In the genomic region with DNA sequence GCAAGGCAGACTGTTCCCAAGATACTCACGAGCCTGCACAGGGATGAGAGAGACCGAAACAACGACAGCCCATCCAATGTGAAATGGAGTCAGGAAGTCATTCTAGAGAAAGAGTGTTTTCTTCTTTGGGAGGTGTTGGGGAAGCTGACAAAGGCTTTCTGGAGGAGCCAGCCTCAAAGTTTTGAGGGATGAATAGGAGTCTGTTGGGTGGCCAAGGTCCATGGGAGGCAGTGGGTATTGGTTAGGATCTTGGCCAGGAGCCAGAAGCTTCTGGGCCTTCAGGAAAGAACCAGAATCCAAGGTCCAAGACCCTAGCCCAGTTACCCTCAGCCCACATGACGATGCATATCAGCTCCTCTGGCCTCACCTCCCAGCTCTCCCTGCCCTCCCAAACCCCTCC, we compare ENCODE assay signal across 2 cellular contexts.
TF ChIP-seq lines count a peak whose summit lies in the region.

No MANE protein-coding gene starts in this region.

TF ChIP-seq in SK-N-SH, 30 proteins besides CTCF, POLR2A, EP300 and RAD21 (continued from another document):
- TF ChIP-seq, protein P1, sequence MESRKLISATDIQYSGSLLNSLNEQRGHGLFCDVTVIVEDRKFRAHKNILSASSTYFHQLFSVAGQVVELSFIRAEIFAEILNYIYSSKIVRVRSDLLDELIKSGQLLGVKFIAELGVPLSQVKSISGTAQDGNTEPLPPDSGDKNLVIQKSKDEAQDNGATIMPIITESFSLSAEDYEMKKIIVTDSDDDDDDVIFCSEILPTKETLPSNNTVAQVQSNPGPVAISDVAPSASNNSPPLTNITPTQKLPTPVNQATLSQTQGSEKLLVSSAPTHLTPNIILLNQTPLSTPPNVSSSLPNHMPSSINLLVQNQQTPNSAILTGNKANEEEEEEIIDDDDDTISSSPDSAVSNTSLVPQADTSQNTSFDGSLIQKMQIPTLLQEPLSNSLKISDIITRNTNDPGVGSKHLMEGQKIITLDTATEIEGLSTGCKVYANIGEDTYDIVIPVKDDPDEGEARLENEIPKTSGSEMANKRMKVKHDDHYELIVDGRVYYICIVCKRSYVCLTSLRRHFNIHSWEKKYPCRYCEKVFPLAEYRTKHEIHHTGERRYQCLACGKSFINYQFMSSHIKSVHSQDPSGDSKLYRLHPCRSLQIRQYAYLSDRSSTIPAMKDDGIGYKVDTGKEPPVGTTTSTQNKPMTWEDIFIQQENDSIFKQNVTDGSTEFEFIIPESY (IDR thresholded peaks at IDR 0.05; ENCODE audit: borderline replicate concordance, low read depth), result no peak
- TF ChIP-seq MXI1 (IDR thresholded peaks at IDR 0.05; ENCODE audit: low read depth, low read length) (no peak), GATA2 (CRISPR knock-in tag; IDR thresholded peaks at IDR 0.05) (no peak), CHD2 (IDR thresholded peaks at IDR 0.05; ENCODE audit: low read length, partially characterized antibody) (no peak), FOXJ3 (CRISPR knock-in tag; IDR thresholded peaks at IDR 0.05) (no peak), POLR2AphosphoS5 (IDR thresholded peaks at IDR 0.05; ENCODE audit: low read depth, low read length) (no peak), FOXM1 (IDR thresholded peaks at IDR 0.05; ENCODE audit: low read depth) (no peak), TCF12 (IDR thresholded peaks at IDR 0.05) (no peak), YY1 (IDR thresholded peaks at IDR 0.05; ENCODE audit: low read depth) (no peak), RXRA (IDR thresholded peaks at IDR 0.05; ENCODE audit: borderline replicate concordance, low read depth) (no peak), SMC3 (IDR thresholded peaks at IDR 0.05; ENCODE audit: low read depth, low read length) (no peak), EZH2phosphoT487 (IDR thresholded peaks at IDR 0.05; ENCODE audit: borderline replicate concordance, low read depth) (no peak), TAF1 (IDR thresholded peaks at IDR 0.05; ENCODE audit: borderline replicate concordance, low read depth, low read length) (no peak)
- TF ChIP-seq, protein P2, sequence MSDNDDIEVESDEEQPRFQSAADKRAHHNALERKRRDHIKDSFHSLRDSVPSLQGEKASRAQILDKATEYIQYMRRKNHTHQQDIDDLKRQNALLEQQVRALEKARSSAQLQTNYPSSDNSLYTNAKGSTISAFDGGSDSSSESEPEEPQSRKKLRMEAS (IDR thresholded peaks at IDR 0.05; ENCODE audit: low read depth), result no peak
- TF ChIP-seq, protein P3, sequence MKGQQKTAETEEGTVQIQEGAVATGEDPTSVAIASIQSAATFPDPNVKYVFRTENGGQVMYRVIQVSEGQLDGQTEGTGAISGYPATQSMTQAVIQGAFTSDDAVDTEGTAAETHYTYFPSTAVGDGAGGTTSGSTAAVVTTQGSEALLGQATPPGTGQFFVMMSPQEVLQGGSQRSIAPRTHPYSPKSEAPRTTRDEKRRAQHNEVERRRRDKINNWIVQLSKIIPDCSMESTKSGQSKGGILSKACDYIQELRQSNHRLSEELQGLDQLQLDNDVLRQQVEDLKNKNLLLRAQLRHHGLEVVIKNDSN (IDR thresholded peaks at IDR 0.05; ENCODE audit: borderline replicate concordance, low read depth), result no peak
TF ChIP-seq in SK-N-SH: peak in this region for 0.

TF ChIP-seq in GM23338, 12 proteins besides CTCF, POLR2A, EP300 and RAD21:
- TF ChIP-seq, protein P4, sequence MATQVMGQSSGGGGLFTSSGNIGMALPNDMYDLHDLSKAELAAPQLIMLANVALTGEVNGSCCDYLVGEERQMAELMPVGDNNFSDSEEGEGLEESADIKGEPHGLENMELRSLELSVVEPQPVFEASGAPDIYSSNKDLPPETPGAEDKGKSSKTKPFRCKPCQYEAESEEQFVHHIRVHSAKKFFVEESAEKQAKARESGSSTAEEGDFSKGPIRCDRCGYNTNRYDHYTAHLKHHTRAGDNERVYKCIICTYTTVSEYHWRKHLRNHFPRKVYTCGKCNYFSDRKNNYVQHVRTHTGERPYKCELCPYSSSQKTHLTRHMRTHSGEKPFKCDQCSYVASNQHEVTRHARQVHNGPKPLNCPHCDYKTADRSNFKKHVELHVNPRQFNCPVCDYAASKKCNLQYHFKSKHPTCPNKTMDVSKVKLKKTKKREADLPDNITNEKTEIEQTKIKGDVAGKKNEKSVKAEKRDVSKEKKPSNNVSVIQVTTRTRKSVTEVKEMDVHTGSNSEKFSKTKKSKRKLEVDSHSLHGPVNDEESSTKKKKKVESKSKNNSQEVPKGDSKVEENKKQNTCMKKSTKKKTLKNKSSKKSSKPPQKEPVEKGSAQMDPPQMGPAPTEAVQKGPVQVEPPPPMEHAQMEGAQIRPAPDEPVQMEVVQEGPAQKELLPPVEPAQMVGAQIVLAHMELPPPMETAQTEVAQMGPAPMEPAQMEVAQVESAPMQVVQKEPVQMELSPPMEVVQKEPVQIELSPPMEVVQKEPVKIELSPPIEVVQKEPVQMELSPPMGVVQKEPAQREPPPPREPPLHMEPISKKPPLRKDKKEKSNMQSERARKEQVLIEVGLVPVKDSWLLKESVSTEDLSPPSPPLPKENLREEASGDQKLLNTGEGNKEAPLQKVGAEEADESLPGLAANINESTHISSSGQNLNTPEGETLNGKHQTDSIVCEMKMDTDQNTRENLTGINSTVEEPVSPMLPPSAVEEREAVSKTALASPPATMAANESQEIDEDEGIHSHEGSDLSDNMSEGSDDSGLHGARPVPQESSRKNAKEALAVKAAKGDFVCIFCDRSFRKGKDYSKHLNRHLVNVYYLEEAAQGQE (IDR thresholded peaks at IDR 0.05; ENCODE audit: unreplicated experiment), result no peak
- TF ChIP-seq, protein P5, sequence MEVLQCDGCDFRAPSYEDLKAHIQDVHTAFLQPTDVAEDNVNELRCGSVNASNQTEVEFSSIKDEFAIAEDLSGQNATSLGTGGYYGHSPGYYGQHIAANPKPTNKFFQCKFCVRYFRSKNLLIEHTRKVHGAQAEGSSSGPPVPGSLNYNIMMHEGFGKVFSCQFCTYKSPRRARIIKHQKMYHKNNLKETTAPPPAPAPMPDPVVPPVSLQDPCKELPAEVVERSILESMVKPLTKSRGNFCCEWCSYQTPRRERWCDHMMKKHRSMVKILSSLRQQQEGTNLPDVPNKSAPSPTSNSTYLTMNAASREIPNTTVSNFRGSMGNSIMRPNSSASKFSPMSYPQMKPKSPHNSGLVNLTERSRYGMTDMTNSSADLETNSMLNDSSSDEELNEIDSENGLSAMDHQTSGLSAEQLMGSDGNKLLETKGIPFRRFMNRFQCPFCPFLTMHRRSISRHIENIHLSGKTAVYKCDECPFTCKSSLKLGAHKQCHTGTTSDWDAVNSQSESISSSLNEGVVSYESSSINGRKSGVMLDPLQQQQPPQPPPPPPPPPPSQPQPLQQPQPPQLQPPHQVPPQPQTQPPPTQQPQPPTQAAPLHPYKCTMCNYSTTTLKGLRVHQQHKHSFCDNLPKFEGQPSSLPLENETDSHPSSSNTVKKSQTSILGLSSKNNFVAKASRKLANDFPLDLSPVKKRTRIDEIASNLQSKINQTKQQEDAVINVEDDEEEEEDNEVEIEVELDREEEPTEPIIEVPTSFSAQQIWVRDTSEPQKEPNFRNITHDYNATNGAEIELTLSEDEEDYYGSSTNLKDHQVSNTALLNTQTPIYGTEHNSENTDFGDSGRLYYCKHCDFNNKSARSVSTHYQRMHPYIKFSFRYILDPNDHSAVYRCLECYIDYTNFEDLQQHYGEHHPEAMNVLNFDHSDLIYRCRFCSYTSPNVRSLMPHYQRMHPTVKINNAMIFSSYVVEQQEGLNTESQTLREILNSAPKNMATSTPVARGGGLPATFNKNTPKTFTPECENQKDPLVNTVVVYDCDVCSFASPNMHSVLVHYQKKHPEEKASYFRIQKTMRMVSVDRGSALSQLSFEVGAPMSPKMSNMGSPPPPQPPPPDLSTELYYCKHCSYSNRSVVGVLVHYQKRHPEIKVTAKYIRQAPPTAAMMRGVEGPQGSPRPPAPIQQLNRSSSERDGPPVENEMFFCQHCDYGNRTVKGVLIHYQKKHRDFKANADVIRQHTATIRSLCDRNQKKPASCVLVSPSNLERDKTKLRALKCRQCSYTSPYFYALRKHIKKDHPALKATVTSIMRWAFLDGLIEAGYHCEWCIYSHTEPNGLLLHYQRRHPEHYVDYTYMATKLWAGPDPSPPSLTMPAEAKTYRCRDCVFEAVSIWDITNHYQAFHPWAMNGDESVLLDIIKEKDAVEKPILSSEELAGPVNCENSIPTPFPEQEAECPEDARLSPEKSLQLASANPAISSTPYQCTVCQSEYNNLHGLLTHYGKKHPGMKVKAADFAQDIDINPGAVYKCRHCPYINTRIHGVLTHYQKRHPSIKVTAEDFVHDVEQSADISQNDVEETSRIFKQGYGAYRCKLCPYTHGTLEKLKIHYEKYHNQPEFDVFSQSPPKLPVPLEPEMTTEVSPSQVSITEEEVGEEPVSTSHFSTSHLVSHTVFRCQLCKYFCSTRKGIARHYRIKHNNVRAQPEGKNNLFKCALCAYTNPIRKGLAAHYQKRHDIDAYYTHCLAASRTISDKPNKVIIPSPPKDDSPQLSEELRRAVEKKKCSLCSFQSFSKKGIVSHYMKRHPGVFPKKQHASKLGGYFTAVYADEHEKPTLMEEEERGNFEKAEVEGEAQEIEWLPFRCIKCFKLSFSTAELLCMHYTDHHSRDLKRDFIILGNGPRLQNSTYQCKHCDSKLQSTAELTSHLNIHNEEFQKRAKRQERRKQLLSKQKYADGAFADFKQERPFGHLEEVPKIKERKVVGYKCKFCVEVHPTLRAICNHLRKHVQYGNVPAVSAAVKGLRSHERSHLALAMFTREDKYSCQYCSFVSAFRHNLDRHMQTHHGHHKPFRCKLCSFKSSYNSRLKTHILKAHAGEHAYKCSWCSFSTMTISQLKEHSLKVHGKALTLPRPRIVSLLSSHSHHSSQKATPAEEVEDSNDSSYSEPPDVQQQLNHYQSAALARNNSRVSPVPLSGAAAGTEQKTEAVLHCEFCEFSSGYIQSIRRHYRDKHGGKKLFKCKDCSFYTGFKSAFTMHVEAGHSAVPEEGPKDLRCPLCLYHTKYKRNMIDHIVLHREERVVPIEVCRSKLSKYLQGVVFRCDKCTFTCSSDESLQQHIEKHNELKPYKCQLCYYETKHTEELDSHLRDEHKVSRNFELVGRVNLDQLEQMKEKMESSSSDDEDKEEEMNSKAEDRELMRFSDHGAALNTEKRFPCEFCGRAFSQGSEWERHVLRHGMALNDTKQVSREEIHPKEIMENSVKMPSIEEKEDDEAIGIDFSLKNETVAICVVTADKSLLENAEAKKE (CRISPR knock-in tag; IDR thresholded peaks at IDR 0.05), result no peak
- TF ChIP-seq ZNF114 (CRISPR knock-in tag; IDR thresholded peaks at IDR 0.05) (no peak), NANOG (IDR thresholded peaks at IDR 0.05; ENCODE audit: borderline replicate concordance) (no peak), ZNF331 (CRISPR knock-in tag; IDR thresholded peaks at IDR 0.05; ENCODE audit: low read depth) (no peak), EZH2 (IDR thresholded peaks at IDR 0.05; ENCODE audit: low read depth, unreplicated experiment) (no peak), EZH2phosphoT487 (IDR thresholded peaks at IDR 0.05; ENCODE audit: unreplicated experiment) (no peak), CREB1 (CRISPR knock-in tag; IDR thresholded peaks at IDR 0.05; ENCODE audit: low read depth) (no peak), STAT1 (IDR thresholded peaks at IDR 0.05; ENCODE audit: unreplicated experiment) (no peak)
- TF ChIP-seq, protein P6, sequence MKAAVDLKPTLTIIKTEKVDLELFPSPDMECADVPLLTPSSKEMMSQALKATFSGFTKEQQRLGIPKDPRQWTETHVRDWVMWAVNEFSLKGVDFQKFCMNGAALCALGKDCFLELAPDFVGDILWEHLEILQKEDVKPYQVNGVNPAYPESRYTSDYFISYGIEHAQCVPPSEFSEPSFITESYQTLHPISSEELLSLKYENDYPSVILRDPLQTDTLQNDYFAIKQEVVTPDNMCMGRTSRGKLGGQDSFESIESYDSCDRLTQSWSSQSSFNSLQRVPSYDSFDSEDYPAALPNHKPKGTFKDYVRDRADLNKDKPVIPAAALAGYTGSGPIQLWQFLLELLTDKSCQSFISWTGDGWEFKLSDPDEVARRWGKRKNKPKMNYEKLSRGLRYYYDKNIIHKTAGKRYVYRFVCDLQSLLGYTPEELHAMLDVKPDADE (IDR thresholded peaks at IDR 0.05), result no peak
